Comparison of ENCODE assay signal across 12 cellular contexts in genomic region chr12:115223322-115223721, GRCh38.
DNase-seq lines count a peak whose midpoint lies in the region; ATAC-seq and TF ChIP-seq lines count a peak whose summit lies in the region.
"Had no signal": no experiment of that assay in that cellular context is flagged by ENCODE, and none has a peak within 500 bp of the region (broad histone marks: within the 10 kb centered on the region; RNA-seq: fewer than 3 reads in every experiment).

No MANE protein-coding gene starts in this region.

- no peaks in the 10 kb centered on the region for H3K36me3 Mint-ChIP-seq in activated naive CD4-positive, alpha-beta T cell treated with anti-CD3 and anti-CD28 coated beads, Interleukin-2, amount 10 ng/mL, durations not matched to agents 7 days and 5 days
- H3K36me3 Mint-ChIP-seq: activated CD8-positive, alpha-beta memory T cell treated with anti-CD3 and anti-CD28 coated beads, Interleukin-2, amount 10 ng/mL, durations not matched to agents 7 days and 5 days; naive B cell had no signal

- DNase-seq in GM23248, result peak; percentile 80
- DNase-seq in PC-3, result peak; percentile 87
- DNase-seq in epithelial cell of prostate (ENCODE audit: low read depth, low spot score), result peak; percentile 22
- DNase-seq in gastrocnemius medialis, result peak in 1 of 2 donors; percentile 31
- no peak for DNase-seq in activated naive CD4-positive, alpha-beta T cell treated with anti-CD3 and anti-CD28 coated beads, Interleukin-2, amount 10 ng/mL, durations not matched to agents 7 days and 5 days
- DNase-seq in anterior cingulate cortex (lab: John Stamatoyannopoulos, UW), result no peak
- DNase-seq: activated CD8-positive, alpha-beta memory T cell treated with anti-CD3 and anti-CD28 coated beads, Interleukin-2, amount 10 ng/mL, durations not matched to agents 7 days and 5 days; activated naive CD8-positive, alpha-beta T cell treated with anti-CD3 and anti-CD28 coated beads, Interleukin-2, amount 50 U/mL, for 24 hours; Calu3; naive B cell had no signal

- peaks cover 23% of the 10 kb centered on the region for H3K4me1 ChIP-seq in GM23248 (ENCODE audit: insufficient read depth)
- H3K4me1 ChIP-seq in PC-3 (ENCODE audit: insufficient read depth, low read length), result peaks cover 33% of the 10 kb centered on the region
- H3K4me1 ChIP-seq in gastrocnemius medialis, result peaks cover 14 to 33% of the 10 kb centered on the region in 2 donors

- POLR2A ChIA-PET in PC-3 (lab: Charles Lee; ENCODE audit: unreplicated experiment), result no interaction called here

- intact Hi-C loops in PC-3 (cut with micrococcal nuclease) (no loop called here), gastrocnemius medialis (cut with DNase I; ENCODE audit: low total_unique reads) (no loop called here)

- H3K9me2 ChIP-seq in GM23248 (ENCODE audit: insufficient read depth), result no peaks in the 10 kb centered on the region
- no peaks in the 10 kb centered on the region for H3K9me2 ChIP-seq in PC-3 (replicated peaks; ENCODE audit: low read length)

- H2AFZ ChIP-seq in GM23248 (no peak overlapping the region), PC-3 (ENCODE audit: low read length) (no peak overlapping the region)

- H3K9me3 Mint-ChIP-seq in activated naive CD4-positive, alpha-beta T cell treated with anti-CD3 and anti-CD28 coated beads, Interleukin-2, amount 10 ng/mL, durations not matched to agents 7 days and 5 days, result peaks cover 5% of the 10 kb centered on the region
- H3K9me3 Mint-ChIP-seq: activated naive CD8-positive, alpha-beta T cell treated with anti-CD3 and anti-CD28 coated beads, Interleukin-2, amount 50 U/mL, for 24 hours had no signal

- H3K9me3 ChIP-seq in GM23248 (ENCODE audit: low read depth) (no peaks in the 10 kb centered on the region), PC-3 (ENCODE audit: low read length) (no peaks in the 10 kb centered on the region), gastrocnemius medialis (no peaks in the 10 kb centered on the region)

- H3K36me3 ChIP-seq in GM23248 (ENCODE audit: low read depth) (no peaks in the 10 kb centered on the region), PC-3 (ENCODE audit: low read depth, low read length) (no peaks in the 10 kb centered on the region), gastrocnemius medialis (no peaks in the 10 kb centered on the region)

- TF ChIP-seq CTCF in PC-3 (conservative IDR thresholded peaks at IDR 0.05; ENCODE audit: low read depth, low read length), result no peak
- no peak for TF ChIP-seq CTCF in gastrocnemius medialis (IDR thresholded peaks at IDR 0.05 in 4 of 5, conservative IDR thresholded peaks at IDR 0.05 in 1 of 5)

- H3K27ac ChIP-seq in GM23248, result no peak overlapping the region
- no peak overlapping the region for H3K27ac ChIP-seq in PC-3 (ENCODE audit: low read length)
- H3K27ac ChIP-seq in epithelial cell of prostate, result no peak overlapping the region
- H3K27ac ChIP-seq in gastrocnemius medialis, result peak overlapping the region; percentile 46 to 92 (median 68)

- H3K27ac Mint-ChIP-seq in activated naive CD4-positive, alpha-beta T cell treated with anti-CD3 and anti-CD28 coated beads, Interleukin-2, amount 10 ng/mL, durations not matched to agents 7 days and 5 days, result no peak overlapping the region
- H3K27ac Mint-ChIP-seq: activated CD8-positive, alpha-beta memory T cell treated with anti-CD3 and anti-CD28 coated beads, Interleukin-2, amount 10 ng/mL, durations not matched to agents 7 days and 5 days; activated naive CD8-positive, alpha-beta T cell treated with anti-CD3 and anti-CD28 coated beads, Interleukin-2, amount 50 U/mL, for 24 hours; naive B cell had no signal

- H3K4me3 Mint-ChIP-seq in activated naive CD4-positive, alpha-beta T cell treated with anti-CD3 and anti-CD28 coated beads, Interleukin-2, amount 10 ng/mL, durations not matched to agents 7 days and 5 days, result no peak overlapping the region
- H3K4me3 Mint-ChIP-seq: activated CD8-positive, alpha-beta memory T cell treated with anti-CD3 and anti-CD28 coated beads, Interleukin-2, amount 10 ng/mL, durations not matched to agents 7 days and 5 days; activated naive CD8-positive, alpha-beta T cell treated with anti-CD3 and anti-CD28 coated beads, Interleukin-2, amount 50 U/mL, for 24 hours; naive B cell had no signal

- H4K20me1 ChIP-seq in GM23248 (ENCODE audit: insufficient read depth), result no peaks in the 10 kb centered on the region
- no peaks in the 10 kb centered on the region for H4K20me1 ChIP-seq in PC-3 (ENCODE audit: low read length)

- no peaks in the 10 kb centered on the region for H3K79me2 ChIP-seq in GM23248 (ENCODE audit: insufficient read depth)
- H3K79me2 ChIP-seq in PC-3 (ENCODE audit: low read length), result no peaks in the 10 kb centered on the region

- H3K27me3 ChIP-seq in GM23248 (replicated peaks; ENCODE audit: insufficient read depth) (no peaks in the 10 kb centered on the region), PC-3 (ENCODE audit: low read length) (no peaks in the 10 kb centered on the region), gastrocnemius medialis (no peaks in the 10 kb centered on the region)

- 86 to 90% methylated on average over 4 of the region's 4 CpGs for WGBS in GM23248 (ENCODE audit: low coverage in 1 of 2, low lambda C conversion rate in 2 of 2, missing lambda C conversion rate in 2 of 2), 2 experiments

- ATAC-seq in PC-3, result peak; percentile 12; the same call in 1 of the 2 replicates
- no peak for ATAC-seq in gastrocnemius medialis
- ATAC-seq in GM21526 (IDR thresholded peaks at IDR 0.05; ENCODE audit: low FRiP score, unreplicated experiment), result no peak
- no peak for ATAC-seq in HG03565 (IDR thresholded peaks at IDR 0.05; ENCODE audit: unreplicated experiment)
- ATAC-seq: activated CD8-positive, alpha-beta memory T cell treated with anti-CD3 and anti-CD28 coated beads, Interleukin-2, amount 10 ng/mL, durations not matched to agents 7 days and 5 days; activated naive CD8-positive, alpha-beta T cell treated with anti-CD3 and anti-CD28 coated beads, Interleukin-2, amount 50 U/mL, for 24 hours had no signal

- H3K4me3 ChIP-seq in GM23248 (no peak overlapping the region), PC-3 (ENCODE audit: low read length) (no peak overlapping the region), gastrocnemius medialis (no peak overlapping the region)

- H3F3A ChIP-seq in GM23248 (ENCODE audit: insufficient read depth) (peaks cover 18% of the 10 kb centered on the region), PC-3 (ENCODE audit: low read length, unreplicated experiment) (peaks cover 5% of the 10 kb centered on the region)

- H3K9ac ChIP-seq in GM23248 (no peak overlapping the region), PC-3 (ENCODE audit: low read length) (no peak overlapping the region)

- no TSS peak for BruUV-seq in PC-3 (replicated peaks; lab: Mats Ljungman, UMichigan)

- in situ Hi-C loops in GM23248 (cut with MboI) (no loop called here), gastrocnemius medialis (cut with MboI; ENCODE audit: low sequenced_read_pairs in 4 of 4) (no loop called here)

- H3K27me3 Mint-ChIP-seq in activated naive CD4-positive, alpha-beta T cell treated with anti-CD3 and anti-CD28 coated beads, Interleukin-2, amount 10 ng/mL, durations not matched to agents 7 days and 5 days, result no peaks in the 10 kb centered on the region
- H3K27me3 Mint-ChIP-seq: activated CD8-positive, alpha-beta memory T cell treated with anti-CD3 and anti-CD28 coated beads, Interleukin-2, amount 10 ng/mL, durations not matched to agents 7 days and 5 days; naive B cell had no signal

- TF ChIP-seq POLR2A in gastrocnemius medialis (IDR thresholded peaks at IDR 0.05), result no peak

- H3K4me2 ChIP-seq in GM23248 (ENCODE audit: unreplicated experiment) (no peak overlapping the region), PC-3 (ENCODE audit: low read length) (peak overlapping the region; percentile 7)

- H3K4me1 Mint-ChIP-seq in activated naive CD4-positive, alpha-beta T cell treated with anti-CD3 and anti-CD28 coated beads, Interleukin-2, amount 10 ng/mL, durations not matched to agents 7 days and 5 days, result no peaks in the 10 kb centered on the region
- H3K4me1 Mint-ChIP-seq: activated CD8-positive, alpha-beta memory T cell treated with anti-CD3 and anti-CD28 coated beads, Interleukin-2, amount 10 ng/mL, durations not matched to agents 7 days and 5 days; activated naive CD8-positive, alpha-beta T cell treated with anti-CD3 and anti-CD28 coated beads, Interleukin-2, amount 50 U/mL, for 24 hours; naive B cell had no signal

- CTCF ChIA-PET in PC-3 (lab: Charles Lee), result no interaction called here
- CTCF ChIA-PET in activated naive CD4-positive, alpha-beta T cell treated with anti-CD3 and anti-CD28 coated beads, Interleukin-2, amount 10 ng/mL, durations not matched to agents 7 days and 5 days (lab: Charles Lee), result no interaction called here

Comparison
In these comparisons a context has a peak if more than half of its experiments do, and no peak if none do; other contexts are left out.
1. DNase-seq: peak in GM23248 (single experiment), PC-3 (single experiment) and epithelial cell of prostate (single experiment); none in activated naive CD4-positive, alpha-beta T cell treated with anti-CD3 and anti-CD28 coated beads, Interleukin-2, amount 10 ng/mL, durations not matched to agents 7 days and 5 days (single experiment) and anterior cingulate cortex (0 of 58).
2. H3K27ac ChIP-seq: peak in gastrocnemius medialis (4 of 4); none in GM23248 (single experiment), PC-3 (single experiment) and epithelial cell of prostate (single experiment).